9 cellular contexts compared by ENCODE assay signal in the genomic region with DNA sequence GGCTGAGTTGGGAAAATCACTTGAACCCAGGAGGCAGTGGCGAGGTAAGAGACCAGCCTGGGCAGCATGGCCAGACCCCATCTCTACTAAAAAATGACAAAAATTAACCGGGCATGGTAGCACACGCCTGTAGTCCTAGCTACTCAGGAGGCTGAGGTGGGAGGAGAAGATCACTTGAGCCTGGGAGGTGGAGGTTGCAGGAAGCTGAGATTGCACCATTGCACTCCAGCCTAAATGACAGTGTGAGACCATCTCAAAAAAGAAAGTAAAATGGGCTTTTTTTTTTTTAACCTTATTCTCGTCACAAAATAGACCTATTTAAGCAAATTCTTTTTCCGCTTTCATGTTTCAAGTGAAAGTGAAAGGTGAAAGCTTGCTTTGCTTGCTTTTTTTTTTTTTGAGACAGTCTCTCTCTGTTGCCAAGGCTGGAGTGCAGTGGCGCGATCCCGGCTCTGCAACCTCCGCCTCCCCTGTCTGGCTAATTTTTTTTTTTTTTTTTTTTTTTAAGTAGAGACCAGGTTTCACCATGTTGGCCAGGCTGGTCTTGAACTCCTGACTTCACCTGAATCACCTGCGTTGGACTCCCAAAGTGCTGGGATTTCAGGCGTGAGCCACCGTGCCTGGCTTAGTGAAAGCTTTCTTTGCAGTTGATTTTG. TPM values are rescaled to one million over a fixed set of nuclear protein-coding genes. Genes with fewer than 3 reads are reported as not detected.
DNase-seq lines count a peak whose midpoint lies in the region; ATAC-seq and TF ChIP-seq lines count a peak whose summit lies in the region.
"Had no signal": no experiment of that assay in that cellular context is flagged by ENCODE, and none has a peak within 500 bp of the region (broad histone marks: within the 10 kb centered on the region; RNA-seq: fewer than 3 reads in every experiment).

No MANE protein-coding gene starts in this region.

- intact Hi-C loops in right lobe of liver (cut with DNase I), result no loop called here

- H3K27me3 ChIP-seq in right lobe of liver, result no peaks in the 10 kb centered on the region

- TF ChIP-seq POLR2A in right lobe of liver (IDR thresholded peaks at IDR 0.05), result no peak

- H3K27ac ChIP-seq in right lobe of liver, result peak overlapping the region in 2 of 3 donors; percentile 30 to 39

- H3K4me3 ChIP-seq in right lobe of liver, result peak overlapping the region; percentile 27 to 38 (median 36)

- peaks cover 4 to 15% (median 9%) of the 10 kb centered on the region in 4 donors for H3K36me3 ChIP-seq in right lobe of liver

- WGBS in right lobe of liver (ENCODE audit: insufficient coverage, low coverage, low lambda C conversion rate, missing lambda C conversion rate), result 9% methylated on average over 12 of the region's 12 CpGs

- peak; percentile 22 for DNase-seq in activated CD4-positive, alpha-beta T cell treated with anti-CD3 and anti-CD28 coated beads, Interleukin-2, amount 50 U/mL, for 1 hour
- DNase-seq in right lobe of liver (peak in 2 of 3 donors; percentile 35 to 60), cortex of kidney (lab: John Stamatoyannopoulos, UW) (no peak), NCI-H2196 (lab: John Stamatoyannopoulos, UW; ENCODE audit: unreplicated experiment) (no peak), NCI-H1694 treated with DMSO at 0.1 percent for 48 hours (lab: John Stamatoyannopoulos, UW) (no peak), mucosa of gallbladder (ENCODE audit: low spot score) (no peak)

- peak; percentile 41 for ATAC-seq in GM18498 (IDR thresholded peaks at IDR 0.05; ENCODE audit: unreplicated experiment)
- ATAC-seq in HG02840 (IDR thresholded peaks at IDR 0.05; ENCODE audit: low FRiP score, unreplicated experiment), result peak; percentile 47
- peak; percentile 2 to 34 (median 18) for ATAC-seq in right lobe of liver

- peaks cover 0 to 41% (median 15%) of the 10 kb centered on the region in 4 donors for H3K4me1 ChIP-seq in right lobe of liver

- no peak for TF ChIP-seq CTCF in right lobe of liver (IDR thresholded peaks at IDR 0.05)

- no peaks in the 10 kb centered on the region for H3K9me3 ChIP-seq in right lobe of liver

RNA-seq across cellular contexts. Expression of a gene that starts 3.6 kb away (rescaled TPM):
- total RNA-seq in right lobe of liver (100 to 1,000 TPM; 203 to 511 (median 317) TPM), mucosa of gallbladder (520 TPM)

RNA-seq across cellular contexts. Expression of a gene that starts 26.9 kb away (rescaled TPM):
- total RNA-seq in right lobe of liver (1 to 10 TPM in 5 of 6 experiments, under 1 TPM in 1; 0.39 to 2.0 (median 1.7) TPM), mucosa of gallbladder (8.5 TPM)

RNA-seq across cellular contexts. Expression of a gene that starts 42.3 kb away (rescaled TPM):
- total RNA-seq in right lobe of liver, result 100 to 1,000 TPM; 454 to 694 (median 611) TPM
- 965 TPM for total RNA-seq in mucosa of gallbladder

RNA-seq across cellular contexts. Expression of a gene that starts 50.2 kb away (rescaled TPM):
- under 1 TPM in 2 of 6 experiments, not detected in 4; 0.22 to 0.26 TPM for total RNA-seq in right lobe of liver
- 0.23 TPM for total RNA-seq in mucosa of gallbladder
- total RNA-seq: glomerular endothelial cell had no signal

RNA-seq across cellular contexts. Expression of a gene that starts 50.6 kb away (rescaled TPM):
- total RNA-seq in right lobe of liver, result 10 to 100 TPM in 3 of 6 experiments, 1 to 10 TPM in 3; 6.1 to 17.4 (median 9.1) TPM
- total RNA-seq in mucosa of gallbladder, result 10.8 TPM

Comparison
In these comparisons a context has a peak if more than half of its experiments do, and no peak if none do; other contexts are left out.
1. DNase-seq: peak in activated CD4-positive, alpha-beta T cell treated with anti-CD3 and anti-CD28 coated beads, Interleukin-2, amount 50 U/mL, for 1 hour (single experiment) and right lobe of liver (2 of 3); none in cortex of kidney (single experiment), NCI-H2196 (single experiment), NCI-H1694 treated with DMSO at 0.1 percent for 48 hours (single experiment) and mucosa of gallbladder (single experiment).
2. Peak in every context shown above with its lines, with median percentiles within 50 percentile points of each other: ATAC-seq.